12 cellular contexts compared by ENCODE assay signal in genomic region chr2:170503563-170503962, GRCh38.
DNase-seq lines count a peak whose midpoint lies in the region; ATAC-seq and TF ChIP-seq lines count a peak whose summit lies in the region.
"Had no signal": no experiment of that assay in that cellular context is flagged by ENCODE, and none has a peak within 500 bp of the region (broad histone marks: within the 10 kb centered on the region; RNA-seq: fewer than 3 reads in every experiment).

No MANE protein-coding gene starts in this region.

- H3K4me1 Mint-ChIP-seq in H9 (peaks cover 56 to 62% of the 10 kb centered on the region in 2 experiments), neural progenitor cell (peaks cover 74% of the 10 kb centered on the region)

- H3K23me2 ChIP-seq in H9 (ENCODE audit: insufficient read length, low read depth, low read length, poor library complexity, severe bottlenecking) = peaks cover 6% of the 10 kb centered on the region

- H2BK20ac ChIP-seq in H9 (ENCODE audit: low read depth, low read length, poor library complexity, severe bottlenecking) = no peak overlapping the region

- H3K36me3 Mint-ChIP-seq in H9 (ENCODE audit: insufficient read depth in 1 of 3, low read depth in 3 of 3) = no peaks in the 10 kb centered on the region
- no peaks in the 10 kb centered on the region for H3K36me3 Mint-ChIP-seq in neural progenitor cell

- WGBS in H9 (ENCODE audit: extremely low coverage, insufficient read length, low lambda C conversion rate) = no CpG with 5 or more reads among the region's 3 CpGs
- WGBS in hepatocyte (ENCODE audit: low lambda C conversion rate, missing lambda C conversion rate) = 22% methylated on average over 2 of the region's 3 CpGs

- H2AK5ac ChIP-seq in H9 (ENCODE audit: insufficient read length, low read length) = no peak overlapping the region

- no peak overlapping the region for H3K56ac ChIP-seq in H9 (ENCODE audit: insufficient read length, low read depth, low read length)

- no peak overlapping the region for H2AFZ ChIP-seq in H9 (ENCODE audit: low read length)
- H2AFZ ChIP-seq in hepatocyte = peak overlapping the region; percentile 38
- peak overlapping the region; percentile 26 for H2AFZ ChIP-seq in neural progenitor cell (replicated peaks)

- ATAC-seq in HG02763 (IDR thresholded peaks at IDR 0.05; ENCODE audit: unreplicated experiment) (no peak), HG02623 (IDR thresholded peaks at IDR 0.05; ENCODE audit: unreplicated experiment) (no peak)

- no peak overlapping the region for H2BK120ac ChIP-seq in H9 (ENCODE audit: low read depth, low read length, poor library complexity, severe bottlenecking)

- H3K23ac ChIP-seq in H9 (ENCODE audit: insufficient read length, low read depth, low read length) = no peak overlapping the region

- H4K5ac ChIP-seq in H9 (ENCODE audit: insufficient read length, low read depth, low read length) = no peak overlapping the region

- TF ChIP-seq CTCF in H9 (conservative IDR thresholded peaks at IDR 0.05) = no peak
- no peak for TF ChIP-seq CTCF in VCaP (conservative IDR thresholded peaks at IDR 0.05)
- TF ChIP-seq CTCF in hepatocyte (IDR thresholded peaks at IDR 0.05; ENCODE audit: poor library complexity) = no peak
- no peak for TF ChIP-seq CTCF in neural progenitor cell (IDR thresholded peaks at IDR 0.05)

- H3K18ac ChIP-seq in H9 (ENCODE audit: insufficient read length, low read depth, low read length) = no peak overlapping the region

- H3K4me2 ChIP-seq in H9 (ENCODE audit: insufficient read depth, insufficient read length, low read length) (peak overlapping the region; percentile 7), hepatocyte (no peak overlapping the region), neural progenitor cell (peak overlapping the region; percentile 54)
- H3K4me2 ChIP-seq: SK-N-SH had no signal

- H3K36me3 ChIP-seq in hepatocyte (replicated peaks; ENCODE audit: insufficient read depth, low read depth) (no peaks in the 10 kb centered on the region), neural progenitor cell (no peaks in the 10 kb centered on the region)
- H3K36me3 ChIP-seq: HAP-1 had no signal

- H3K4me3 Mint-ChIP-seq in H9 = peak overlapping the region in 1 of 2 experiments; percentile 63; a peak in 2 of 5 replicates
- H3K4me3 Mint-ChIP-seq in neural progenitor cell = peak overlapping the region; percentile 27

- DNase-seq in H9 (no peak), hepatocyte (ENCODE audit: low spot score) (no peak), neural progenitor cell (ENCODE audit: low spot score) (no peak), NCI-H2196 (lab: John Stamatoyannopoulos, UW; ENCODE audit: unreplicated experiment) (no peak)
- DNase-seq: NCI-H146, NCI-H446, NCI-H748 treated with DMSO at 0.1 percent for 48 hours, SK-N-SH had no signal

- H4K8ac ChIP-seq in H9 (replicated peaks; ENCODE audit: insufficient read length, low read depth, low read length) = no peak overlapping the region

- H3T11ph ChIP-seq in H9 (ENCODE audit: low read length) = no peak overlapping the region

- peaks cover 27% of the 10 kb centered on the region for H3K4me1 ChIP-seq in H9 (ENCODE audit: insufficient read depth, low read length)
- peaks cover 28% of the 10 kb centered on the region for H3K4me1 ChIP-seq in hepatocyte (ENCODE audit: insufficient read depth)
- peaks cover 63% of the 10 kb centered on the region for H3K4me1 ChIP-seq in neural progenitor cell

- H2BK12ac ChIP-seq in H9 (ENCODE audit: insufficient read length, low read depth, low read length) = no peak overlapping the region

- H3F3A ChIP-seq in neural progenitor cell (ENCODE audit: low read depth) = peaks cover 58% of the 10 kb centered on the region

- no peaks in the 10 kb centered on the region for H3K9me3 ChIP-seq in H9 (ENCODE audit: control insufficient read depth, low read depth, low read length)
- H3K9me3 ChIP-seq in hepatocyte (ENCODE audit: low read depth) = no peaks in the 10 kb centered on the region
- H3K9me3 ChIP-seq in neural progenitor cell (ENCODE audit: low read depth) = no peaks in the 10 kb centered on the region
- H3K9me3 ChIP-seq: HAP-1, SK-N-SH had no signal

- H2BK5ac ChIP-seq in H9 (ENCODE audit: insufficient read length, low read length) = no peak overlapping the region

- H3K4ac ChIP-seq in H9 (ENCODE audit: low read depth, low read length) = no peak overlapping the region

- no peaks in the 10 kb centered on the region for H3K9me2 ChIP-seq in hepatocyte (replicated peaks; ENCODE audit: insufficient read depth)
- H3K9me2 ChIP-seq: SK-N-SH had no signal

- H3K27me3 Mint-ChIP-seq in H9 (ENCODE audit: low read depth) = peaks cover 51% of the 10 kb centered on the region
- peaks cover 2% of the 10 kb centered on the region for H3K27me3 Mint-ChIP-seq in neural progenitor cell (ENCODE audit: insufficient read depth, low read depth)

- H3K27ac Mint-ChIP-seq in H9 (peak overlapping the region in 1 of 3 experiments; percentile 91; a peak in 2 of 7 replicates), neural progenitor cell (peak overlapping the region; percentile 87)

- H3K9ac ChIP-seq in H9 (ENCODE audit: extremely low read depth, insufficient read length, low read length) = no peak overlapping the region
- H3K9ac ChIP-seq in neural progenitor cell = no peak overlapping the region
- H3K9ac ChIP-seq: SK-N-SH had no signal

- H3K14ac ChIP-seq in H9 (ENCODE audit: insufficient read depth, low read length) = no peak overlapping the region

- H3K27ac ChIP-seq in H9 (ENCODE audit: insufficient read length, low read depth, low read length) = no peak overlapping the region
- H3K27ac ChIP-seq in VCaP = peak overlapping the region; percentile 68; the same call in 1 of the 2 replicates
- H3K27ac ChIP-seq in hepatocyte = no peak overlapping the region
- peak overlapping the region; percentile 2 for H3K27ac ChIP-seq in neural progenitor cell

- H3K9me3 Mint-ChIP-seq in H9 = no peaks in the 10 kb centered on the region
- H3K9me3 Mint-ChIP-seq in neural progenitor cell = no peaks in the 10 kb centered on the region

- no peak overlapping the region for H4K91ac ChIP-seq in H9 (ENCODE audit: insufficient read length, low read depth, low read length)

- H3K4me3 ChIP-seq in hepatocyte (no peak overlapping the region), neural progenitor cell (no peak overlapping the region)
- H3K4me3 ChIP-seq: HAP-1 had no signal

- H3K27me3 ChIP-seq in H9 (ENCODE audit: insufficient read depth, low read length) (no peaks in the 10 kb centered on the region; the same call in 1 of the 2 replicates), hepatocyte (no peaks in the 10 kb centered on the region), neural progenitor cell (no peaks in the 10 kb centered on the region)

- H3K79me2 ChIP-seq in H9 (ENCODE audit: insufficient read depth, low read length) (no peaks in the 10 kb centered on the region), hepatocyte (no peaks in the 10 kb centered on the region), neural progenitor cell (ENCODE audit: low read depth) (no peaks in the 10 kb centered on the region)

- no peaks in the 10 kb centered on the region for H3K79me1 ChIP-seq in H9 (ENCODE audit: insufficient read depth, low read depth, low read length, poor library complexity, severe bottlenecking)

- H4K20me1 ChIP-seq in H9 (ENCODE audit: control insufficient read depth, insufficient read depth, insufficient read length) (no peaks in the 10 kb centered on the region), hepatocyte (ENCODE audit: insufficient read depth, poor library complexity, severe bottlenecking) (no peaks in the 10 kb centered on the region), neural progenitor cell (ENCODE audit: low read depth) (no peaks in the 10 kb centered on the region)

- no peak overlapping the region for H2BK15ac ChIP-seq in H9 (ENCODE audit: low read depth, low read length)

Comparison
In these comparisons a context has a peak if more than half of its experiments do, and no peak if none do; other contexts are left out.
1. H3K27ac ChIP-seq: peak in VCaP (single experiment) and neural progenitor cell (single experiment); none in H9 (single experiment) and hepatocyte (single experiment).